ENCODE assay signal across 23 cellular contexts in genomic region chr7:102806613-102807012, GRCh38. TPM values are rescaled to one million over a fixed set of nuclear protein-coding genes. Genes with fewer than 3 reads are reported as not detected.
DNase-seq lines count a peak whose midpoint lies in the region; ATAC-seq and TF ChIP-seq lines count a peak whose summit lies in the region.
"Had no signal": no experiment of that assay in that cellular context is flagged by ENCODE, and none has a peak within 500 bp of the region (broad histone marks: within the 10 kb centered on the region; RNA-seq: fewer than 3 reads in every experiment).

No MANE protein-coding gene starts in this region.

- DNase-seq in cardiac muscle cell (ENCODE audit: low read depth in 1 of 2, low spot score in 1 of 2) (no peak), Right ventricle myocardium superior (no peak), IMR-90 (no peak), suprapubic skin (ENCODE audit: low spot score in 2 of 2) (no peak), superior temporal gyrus (ENCODE audit: extremely low spot score) (no peak)
- DNase-seq: 8988T; ACHN; AML-193; BE2C; Calu3; CD4-positive, alpha-beta T cell; COR-L47; DMS53; DMS79 treated with DMSO at 0.1 percent for 48 hours; GF-D8; GM23248; H7; HCEC 1CT had no signal

- CTCF ChIA-PET in IMR-90 (lab: Yijun Ruan, JAX): no interaction called here

- H3K4ac ChIP-seq in IMR-90 (ENCODE audit: low read depth, low read length): no peak overlapping the region

- H4K5ac ChIP-seq in IMR-90 (ENCODE audit: low read depth, low read length): no peak overlapping the region

- peaks cover 40% of the 10 kb centered on the region for H3K36me3 Mint-ChIP-seq in nephron (ENCODE audit: low read depth)

- H2AK5ac ChIP-seq in IMR-90 (ENCODE audit: low read depth, low read length): no peak overlapping the region

- H4K91ac ChIP-seq in IMR-90 (ENCODE audit: insufficient read depth, low read depth, low read length): no peak overlapping the region

- TF ChIP-seq POLR2A in IMR-90 (IDR thresholded peaks at IDR 0.05; ENCODE audit: low read depth, low read length) (no peak), suprapubic skin (IDR thresholded peaks at IDR 0.05) (no peak)

- no peak overlapping the region for H3K14ac ChIP-seq in IMR-90 (replicated peaks; ENCODE audit: low read depth, low read length)

- H3K18ac ChIP-seq in IMR-90 (ENCODE audit: low read depth, low read length): no peak overlapping the region

- H4K20me1 ChIP-seq in IMR-90 (ENCODE audit: insufficient read depth, low read length): no peaks in the 10 kb centered on the region
- H4K20me1 ChIP-seq: BLaER1 treated with 17β-estradiol and CSF1 and Interleukin-3, amounts not matched to agents 10 nM and 100 nM had no signal

- no peaks in the 10 kb centered on the region for H3K9me1 ChIP-seq in IMR-90 (ENCODE audit: insufficient read depth, low read length)

- H2BK5ac ChIP-seq in IMR-90 (ENCODE audit: low read depth, low read length, poor library complexity, severe bottlenecking): no peak overlapping the region

- H3K4me1 ChIP-seq in cardiac muscle cell (ENCODE audit: low read depth) (no peaks in the 10 kb centered on the region), IMR-90 (ENCODE audit: control insufficient read depth, insufficient read depth, low read length) (no peaks in the 10 kb centered on the region), suprapubic skin (no peaks in the 10 kb centered on the region)
- H3K4me1 ChIP-seq: A549, BE2C had no signal

- no peak overlapping the region for H3K4me3 ChIP-seq in cardiac muscle cell
- no peak overlapping the region for H3K4me3 ChIP-seq in IMR-90 (ENCODE audit: insufficient read depth, low read depth, low read length)
- no peak overlapping the region for H3K4me3 ChIP-seq in suprapubic skin
- H3K4me3 ChIP-seq: A549; BLaER1 treated with 17β-estradiol and CSF1 and Interleukin-3, amounts not matched to agents 10 nM and 100 nM; GM23248 had no signal

- H3K36me3 ChIP-seq in cardiac muscle cell (no peaks in the 10 kb centered on the region), IMR-90 (ENCODE audit: control insufficient read depth, insufficient read depth, low read length) (no peaks in the 10 kb centered on the region), suprapubic skin (peaks cover 15% of the 10 kb centered on the region)
- H3K36me3 ChIP-seq: BE2C had no signal

- TF ChIP-seq EP300 in suprapubic skin (IDR thresholded peaks at IDR 0.05): no peak

- TF ChIP-seq RAD21 in IMR-90 (IDR thresholded peaks at IDR 0.05; ENCODE audit: low read length): no peak

- peak overlapping the region; percentile 40; the same call in 1 of the 3 replicates for H2BK15ac ChIP-seq in IMR-90 (ENCODE audit: low read depth, low read length)

- in situ Hi-C loops in IMR-90 (cut with MboI; ENCODE audit: low sequenced_read_pairs): no loop called here

- no peaks in the 10 kb centered on the region for H3K27me3 ChIP-seq in cardiac muscle cell
- no peaks in the 10 kb centered on the region for H3K27me3 ChIP-seq in IMR-90 (ENCODE audit: control insufficient read depth, insufficient read depth, low read length)
- H3K27me3 ChIP-seq in suprapubic skin: no peaks in the 10 kb centered on the region
- H3K27me3 ChIP-seq: BE2C; BLaER1 treated with 17β-estradiol and CSF1 and Interleukin-3, amounts not matched to agents 10 nM and 100 nM had no signal

- peak overlapping the region; percentile 37 for H2AK9ac ChIP-seq in IMR-90 (replicated peaks; ENCODE audit: low read depth, low read length, poor library complexity)

- no peak overlapping the region for H3K23ac ChIP-seq in IMR-90 (ENCODE audit: low read depth, low read length)

- H3K27ac Mint-ChIP-seq in nephron: peak overlapping the region in 2 of 3 experiments; percentile 21 to 37
- H3K27ac Mint-ChIP-seq: CD14-positive monocyte; CD4-positive, alpha-beta T cell had no signal

- peak overlapping the region; percentile 43 for H3K27ac ChIP-seq in cardiac muscle cell
- no peak overlapping the region for H3K27ac ChIP-seq in IMR-90 (ENCODE audit: insufficient read depth, low read length)
- no peak overlapping the region for H3K27ac ChIP-seq in suprapubic skin
- H3K27ac ChIP-seq: A549; BLaER1 treated with 17β-estradiol and CSF1 and Interleukin-3, amounts not matched to agents 10 nM and 100 nM; GM23248 had no signal

- H3K9me3 ChIP-seq in cardiac muscle cell (ENCODE audit: low read depth) (no peaks in the 10 kb centered on the region), IMR-90 (ENCODE audit: control insufficient read depth, insufficient read depth, low read length) (peaks cover 4% of the 10 kb centered on the region), suprapubic skin (no peaks in the 10 kb centered on the region)
- H3K9me3 ChIP-seq: A549; BE2C; BLaER1 treated with 17β-estradiol and CSF1 and Interleukin-3, amounts not matched to agents 10 nM and 100 nM had no signal

- H3K4me2 ChIP-seq in IMR-90 (ENCODE audit: low read depth, low read length): no peak overlapping the region
- H3K4me2 ChIP-seq: A549; BLaER1 treated with 17β-estradiol and CSF1 and Interleukin-3, amounts not matched to agents 10 nM and 100 nM had no signal

- TF ChIP-seq CTCF in cardiac muscle cell (IDR thresholded peaks at IDR 0.05; ENCODE audit: low read depth, low read length) (no peak), IMR-90 (conservative IDR thresholded peaks at IDR 0.05; ENCODE audit: low read depth, low read length) (no peak), nephron (IDR thresholded peaks at IDR 0.05; ENCODE audit: unreplicated experiment in 3 of 3) (no peak), suprapubic skin (IDR thresholded peaks at IDR 0.05) (no peak)

- peaks cover 10% of the 10 kb centered on the region for H3K4me1 Mint-ChIP-seq in nephron

- no peaks in the 10 kb centered on the region for H3K27me3 Mint-ChIP-seq in nephron (ENCODE audit: low read depth)
- H3K27me3 Mint-ChIP-seq: CD4-positive, alpha-beta T cell had no signal

- H3K56ac ChIP-seq in IMR-90 (ENCODE audit: extremely low read depth, insufficient read depth, low read length): no peak overlapping the region

- no peak overlapping the region for H3K4me3 Mint-ChIP-seq in nephron
- H3K4me3 Mint-ChIP-seq: CD14-positive monocyte; CD4-positive, alpha-beta T cell had no signal

- H2AFZ ChIP-seq in IMR-90 (replicated peaks; ENCODE audit: low read length, poor library complexity): no peak overlapping the region
- H2AFZ ChIP-seq: GM23248 had no signal

- POLR2A ChIA-PET in IMR-90 (lab: Charles Lee; ENCODE audit: unreplicated experiment): no interaction called here

- H2BK120ac ChIP-seq in IMR-90 (ENCODE audit: low read depth, low read length): no peak overlapping the region

- intact Hi-C loops in Right ventricle myocardium superior (cut with DNase I): no loop called here
- intact Hi-C loops in IMR-90 (cut with micrococcal nuclease): no loop called here

- no peak overlapping the region for H2BK20ac ChIP-seq in IMR-90 (ENCODE audit: low read depth, low read length)

- 100% methylated on average over 1 of the region's 7 CpGs; no CpG with 5 or more reads in 1 of the 2 experiments for WGBS in IMR-90 (ENCODE audit: extremely low coverage in 2 of 2, insufficient read length in 1 of 2), 2 experiments
- 85% methylated on average over 7 of the region's 7 CpGs for WGBS in suprapubic skin

- no peak for ATAC-seq in Right ventricle myocardium superior (ENCODE audit: poor library complexity)
- ATAC-seq in IMR-90 (ENCODE audit: low read depth): no peak
- ATAC-seq in GM21360 (IDR thresholded peaks at IDR 0.05; ENCODE audit: unreplicated experiment): no peak
- ATAC-seq: A549 had no signal

- no TSS peak for BruUV-seq in IMR-90 (replicated peaks; lab: Mats Ljungman, UMichigan)

- no peak overlapping the region for H4K8ac ChIP-seq in IMR-90 (ENCODE audit: low read depth in 2 of 2, low read length in 2 of 2)

- no peaks in the 10 kb centered on the region for H3K79me1 ChIP-seq in IMR-90 (ENCODE audit: low read depth in 1 of 2, low read length in 2 of 2)

- H3K9me3 Mint-ChIP-seq in nephron: peaks cover 21% of the 10 kb centered on the region

- H3K9ac ChIP-seq in IMR-90 (ENCODE audit: low read depth, low read length): no peak overlapping the region
- H3K9ac ChIP-seq: BLaER1 treated with 17β-estradiol and CSF1 and Interleukin-3, amounts not matched to agents 10 nM and 100 nM; GM23248 had no signal

- dilution Hi-C loops in IMR-90 (cut with HindIII; ENCODE audit: low sequenced_read_pairs, unreplicated experiment): no loop called here

TF ChIP-seq in IMR-90, 13 proteins besides CTCF, POLR2A, EP300 and RAD21 (continues in another document):
- TF ChIP-seq SMC3 (IDR thresholded peaks at IDR 0.05; ENCODE audit: low read depth, low read length) (no peak), MAZ (IDR thresholded peaks at IDR 0.05; ENCODE audit: borderline replicate concordance, low read depth, low read length) (no peak), RFX5 (IDR thresholded peaks at IDR 0.05; ENCODE audit: low read depth, low read length) (no peak), NFE2L2 (IDR thresholded peaks at IDR 0.05; ENCODE audit: low read depth, low read length) (no peak), USF2 (IDR thresholded peaks at IDR 0.05; ENCODE audit: low read depth, low read length) (no peak), FOS (IDR thresholded peaks at IDR 0.05; ENCODE audit: low read depth, low read length) (no peak), CHD1 (IDR thresholded peaks at IDR 0.05; ENCODE audit: low read depth, low read length) (no peak), ELK1 (IDR thresholded peaks at IDR 0.05; ENCODE audit: borderline replicate concordance, low read depth, low read length) (no peak)

RNA-seq across cellular contexts. Expression of gene FAM185A, which starts 57.8 kb away (rescaled TPM):
- total RNA-seq in cardiac muscle cell (14.9 and 32.4 TPM in 2 replicates), Right ventricle myocardium superior (8.5 TPM), IMR-90 (2012; rRNA removed) (4.3 and 6.4 TPM in 2 replicates), suprapubic skin (10 to 100 TPM; 12.4 to 41.9 (median 16.9) TPM)
- polyA plus RNA-seq in cardiac muscle cell (10.5 and 12.1 TPM in 2 replicates), IMR-90 (2012; rRNA removed) (3.0 and 3.6 TPM in 2 replicates)
- polyA plus RNA-seq in IMR-90 (2012; cell fraction: cytosol; rRNA removed): 3.1 and 3.3 TPM in 2 replicates
- 6.9 and 9.0 TPM in 2 replicates for polyA plus RNA-seq in IMR-90 (2012; cell fraction: nucleus; rRNA removed; ENCODE audit: low replicate concordance)
